In the genomic region with DNA sequence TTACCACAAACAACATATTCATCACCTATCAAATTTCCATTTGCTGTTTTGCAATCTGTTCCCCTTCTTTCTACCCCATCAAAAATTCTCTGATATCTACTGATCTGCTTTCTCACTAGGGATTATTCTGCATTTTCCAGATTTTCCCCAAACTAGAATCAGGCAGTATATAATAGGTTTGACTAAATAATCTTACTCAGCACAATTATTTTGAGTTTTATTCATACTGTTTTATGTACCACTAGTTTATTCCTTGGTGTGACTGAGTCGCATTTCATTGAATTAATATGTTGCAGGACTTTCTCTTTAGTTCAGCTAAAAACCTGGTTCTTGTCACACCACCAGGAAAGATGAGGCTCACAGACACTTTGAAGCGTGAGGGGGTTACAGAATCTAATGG, we compare ENCODE assay signal across 10 cellular contexts.
"Had no signal": no experiment of that assay in that cellular context is flagged by ENCODE, and none has a peak within 500 bp of the region (broad histone marks: within the 10 kb centered on the region; RNA-seq: fewer than 3 reads in every experiment).

No MANE protein-coding gene starts in this region.

- H3K9me3 ChIP-seq: HAP-1 had no signal

- FAIRE-seq: H1, HTR-8/SVneo had no signal

- H3K4me2 ChIP-seq: GM23338, KMS-11 had no signal

- H3K4me3 ChIP-seq: GM23338, HAP-1 had no signal

- H3K36me3 ChIP-seq: HAP-1 had no signal

- DNase-seq: H7, HFFc6, Karpas-422, KBM-7 had no signal

- H3K9ac ChIP-seq: KMS-11 had no signal

- H3K4me1 ChIP-seq: HAP-1 had no signal

- ATAC-seq: GM23338, HCT116 had no signal

- H3K27ac ChIP-seq: KMS-11 had no signal

- H2AFZ ChIP-seq: GM23338 had no signal
